11 cellular contexts compared by ENCODE assay signal in genomic region chr9:130893250-130894101, GRCh38. TPM values are rescaled to one million over a fixed set of nuclear protein-coding genes. Genes with fewer than 3 reads are reported as not detected.
DNase-seq lines count a peak whose midpoint lies in the region; ATAC-seq, FAIRE-seq and TF ChIP-seq lines count a peak whose summit lies in the region.
"Had no signal": no experiment of that assay in that cellular context is flagged by ENCODE, and none has a peak within 500 bp of the region (broad histone marks: within the 10 kb centered on the region; RNA-seq: fewer than 3 reads in every experiment).

No MANE protein-coding gene starts in this region.

- H3K36me3 ChIP-seq in H1 (ENCODE audit: control insufficient read depth in 2 of 4, insufficient read depth in 4 of 4, low read length in 3 of 4), result peaks cover 3 to 14% (median 6%) of the 10 kb centered on the region in 4 experiments; a peak in 6 of 8 replicates

- H3K9ac ChIP-seq in H1 (replicated peaks in 1 of 4; ENCODE audit: extremely low read depth in 1 of 4, low read depth in 3 of 4, low read length in 3 of 4), result no peak overlapping the region

- H4K20me1 ChIP-seq in H1 (replicated peaks in 1 of 2; ENCODE audit: control insufficient read depth in 1 of 2, insufficient read depth in 2 of 2, low read length in 2 of 2), result peaks cover 4 to 6% of the 10 kb centered on the region in 2 experiments

- no peak overlapping the region for H3K4ac ChIP-seq in H1 (replicated peaks; ENCODE audit: insufficient read length, low read depth, low read length)

- CTCF ChIA-PET in AG04449 (lab: Yijun Ruan, JAX) (interaction anchor here (0.7 to 2.9 kb wide), 8 partner anchors 8 to 153 kb away, joined by 3 to 11 read pairs (median 4); no protein-coding TSS in a partner anchor), H1 (lab: Charles Lee; ENCODE audit: partially characterized antibody) (interaction anchor here (1.1 to 8.2 kb wide), 18 partner anchors 8 to 213 kb away, joined by 3 to 49 read pairs (median 6); no protein-coding TSS in a partner anchor)

- no peak for FAIRE-seq in H1 (lab: Jason Lieb, UNC)

- no peak overlapping the region for H3K4me2 ChIP-seq in H1 (ENCODE audit: insufficient read depth in 1 of 2, low read depth in 2 of 2, low read length in 2 of 2)

- no peaks in the 10 kb centered on the region for H3K27me3 ChIP-seq in H1 (replicated peaks in 1 of 4; ENCODE audit: control insufficient read depth in 3 of 4, extremely low read depth in 1 of 4, insufficient read depth in 3 of 4, low read length in 3 of 4)

- ATAC-seq in GM21786 (IDR thresholded peaks at IDR 0.05; ENCODE audit: unreplicated experiment), result no peak
- ATAC-seq in GM18505 (IDR thresholded peaks at IDR 0.05; ENCODE audit: unreplicated experiment), result no peak

- no peaks in the 10 kb centered on the region for H3K79me2 ChIP-seq in H1 (ENCODE audit: control insufficient read depth in 1 of 2, insufficient read depth in 2 of 2, low read length in 2 of 2)

- DNase-seq in AG04449 (ENCODE audit: low read depth, low spot score) (no peak), NB4 (ENCODE audit: low read depth) (peak; percentile 89), H1 (ENCODE audit: low read depth in 1 of 2, low spot score in 2 of 2) (no peak), medulla oblongata (ENCODE audit: extremely low spot score) (peak; percentile 60), lower leg skin (ENCODE audit: low spot score in 2 of 2) (no peak)
- no peak for DNase-seq in stimulated activated naive CD4-positive, alpha-beta T cell (lab: John Stamatoyannopoulos, UW)
- DNase-seq: CD4-positive, CD25-positive, alpha-beta regulatory T cell; gastrocnemius medialis had no signal

- intact Hi-C loops in lower leg skin (cut with DNase I; ENCODE audit: low total_unique reads), result no loop called here

- H4K5ac ChIP-seq in H1 (ENCODE audit: insufficient read length, low read depth, low read length), result no peak overlapping the region

- POLR2A ChIA-PET in AG04449 (lab: Yijun Ruan, JAX), result no interaction called here
- POLR2A ChIA-PET in H1 (lab: Charles Lee; ENCODE audit: partially characterized antibody), result interaction anchor here (0.9 to 2.3 kb wide), 4 partner anchors 8 to 203 kb away, joined by 3 to 5 read pairs (median 3); no protein-coding TSS in a partner anchor

- TF ChIP-seq CTCF in AG04449 (IDR thresholded peaks at IDR 0.05; ENCODE audit: insufficient read depth, low read length, missing control alignments) (peak; percentile 24), NB4 (IDR thresholded peaks at IDR 0.05; ENCODE audit: low read depth, low read length) (peak; percentile 10), H1 (IDR thresholded peaks at IDR 0.05; ENCODE audit: control extremely low read depth in 1 of 3, insufficient read depth in 1 of 3, low read depth in 1 of 3, low read length in 3 of 3) (peak in 2 of 3 experiments; percentile 48 to 53; a peak in 3 of 4 replicates), lower leg skin (IDR thresholded peaks at IDR 0.05) (no peak)

- H3K4me1 ChIP-seq in H1 (replicated peaks in 1 of 4; ENCODE audit: control insufficient read depth in 3 of 4, insufficient read depth in 4 of 4, low read length in 3 of 4), result peaks cover 0 to 3% (median 0%) of the 10 kb centered on the region in 4 experiments; a peak in 3 of 7 replicates

- no peak overlapping the region for H2BK15ac ChIP-seq in H1 (ENCODE audit: low read length)

- no peak overlapping the region for H3K18ac ChIP-seq in H1 (ENCODE audit: extremely low read depth, low read length)

- no peak overlapping the region for H2BK5ac ChIP-seq in H1 (ENCODE audit: low read depth, low read length)

- TF ChIP-seq POLR2A in NB4 (IDR thresholded peaks at IDR 0.05; ENCODE audit: extremely low read depth, insufficient read length), result peak; percentile 42
- TF ChIP-seq POLR2A in H1 (IDR thresholded peaks at IDR 0.05; ENCODE audit: control extremely low read depth in 1 of 2, low read depth in 2 of 2, low read length in 2 of 2), result no peak; a peak in 1 of 3 replicates
- no peak for TF ChIP-seq POLR2A in lower leg skin (IDR thresholded peaks at IDR 0.05)
- no peak for TF ChIP-seq POLR2A in GM18505 (IDR thresholded peaks at IDR 0.05; ENCODE audit: borderline replicate concordance, extremely low read depth, insufficient read depth, insufficient read length)

- no peak overlapping the region for H3K27ac ChIP-seq in H1 (ENCODE audit: low read depth, low read length)
- H3K27ac ChIP-seq: gastrocnemius medialis had no signal

- H3K23me2 ChIP-seq in H1 (ENCODE audit: low read depth, low read length), result no peaks in the 10 kb centered on the region

- H3K14ac ChIP-seq in H1 (ENCODE audit: insufficient read length), result no peak overlapping the region

- no peak overlapping the region for H2AK5ac ChIP-seq in H1 (ENCODE audit: low read depth, low read length)

- no peak overlapping the region for H3K56ac ChIP-seq in H1 (replicated peaks; ENCODE audit: insufficient read length, low read depth, low read length)

- H3K79me1 ChIP-seq in H1 (ENCODE audit: low read depth, low read length), result no peaks in the 10 kb centered on the region

- peak; percentile 55 to 70 for TF ChIP-seq RAD21 in H1 (IDR thresholded peaks at IDR 0.05 in 1 of 2, conservative IDR thresholded peaks at IDR 0.05 in 1 of 2; ENCODE audit: low read depth in 2 of 2, low read length in 2 of 2)

- H3K4me3 ChIP-seq in AG04449 (ENCODE audit: low read depth, low read length), result no peak overlapping the region
- peak overlapping the region; percentile 60 for H3K4me3 ChIP-seq in NB4 (ENCODE audit: low read depth, low read length)
- no peak overlapping the region for H3K4me3 ChIP-seq in H1 (ENCODE audit: extremely low read depth in 1 of 4, insufficient read depth in 2 of 4, low read depth in 3 of 4, low read length in 4 of 4)
- no peak overlapping the region for H3K4me3 ChIP-seq in lower leg skin (ENCODE audit: low read depth, poor library complexity, severe bottlenecking)
- H3K4me3 ChIP-seq: gastrocnemius medialis had no signal

- no peak overlapping the region for H2AFZ ChIP-seq in H1 (ENCODE audit: low read length)

- H2BK120ac ChIP-seq in H1 (replicated peaks; ENCODE audit: low read depth, low read length), result no peak overlapping the region

- no peak overlapping the region for H2BK20ac ChIP-seq in H1 (ENCODE audit: low read length)

- H4K8ac ChIP-seq in H1 (ENCODE audit: extremely low read depth, insufficient read depth, low read length), result 0 out of 2 replicates have a peak overlapping the region, but pooled peaks have one; percentile 7

- no peak overlapping the region for H2BK12ac ChIP-seq in H1 (ENCODE audit: low read depth, low read length)

- WGBS in H1 (ENCODE audit: extremely low coverage in 1 of 2, insufficient coverage in 1 of 2, insufficient read length in 1 of 2, insufficient replicate concordance in 2 of 2, low coverage in 1 of 2, low lambda C conversion rate in 2 of 2, missing lambda C conversion rate in 1 of 2), 2 experiments, result 92% methylated on average over 33 of the region's 37 CpGs; no CpG with 5 or more reads in 1 of the 2 experiments
- 69 to 70% methylated on average over 35 to 37 of the region's 37 CpGs for WGBS in lower leg skin, 2 donors

- no peak for TF ChIP-seq EP300 in H1 (IDR thresholded peaks at IDR 0.05; ENCODE audit: borderline replicate concordance in 1 of 2, low read depth in 2 of 2, low read length in 2 of 2)

- H3K9me3 ChIP-seq in H1 (ENCODE audit: insufficient read depth in 2 of 2, low read depth in 1 of 2, low read length in 1 of 2), result no peaks in the 10 kb centered on the region
- H3K9me3 ChIP-seq: gastrocnemius medialis had no signal

- no peak overlapping the region for H4K91ac ChIP-seq in H1 (replicated peaks; ENCODE audit: insufficient read length, low read length)

- no peak overlapping the region for H3K23ac ChIP-seq in H1 (ENCODE audit: insufficient read length)

TF ChIP-seq in H1, 55 proteins besides CTCF, POLR2A, EP300 and RAD21:
- no peak for TF ChIP-seq CHD2 (IDR thresholded peaks at IDR 0.05; ENCODE audit: low read length)
- TF ChIP-seq, protein P1, sequence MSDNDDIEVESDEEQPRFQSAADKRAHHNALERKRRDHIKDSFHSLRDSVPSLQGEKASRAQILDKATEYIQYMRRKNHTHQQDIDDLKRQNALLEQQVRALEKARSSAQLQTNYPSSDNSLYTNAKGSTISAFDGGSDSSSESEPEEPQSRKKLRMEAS (IDR thresholded peaks at IDR 0.05), result 0 out of 2 replicates have a peak, but pooled peaks have one; percentile 14

RNA-seq across cellular contexts. Expression of gene QRFP, which starts 3.1 kb away (rescaled TPM):
- not detected in 2 replicates for total RNA-seq in H1 (2021; fragmentation: NEBNext Ultra II Directional; extraction: Animal tissue kit (Norgen Biotek cat#: 25700))
- not detected in 2 replicates for polyA plus RNA-seq in H1 (2011; rRNA removed)
- not detected for polyA plus RNA-seq in H1 (2011; cell fraction: cytosol; rRNA removed)
- not detected for polyA plus RNA-seq in H1 (2011; cell fraction: nucleus; rRNA removed)
- 0.11 to 0.28 TPM in 2 of 4 replicates, not detected in the others for polyA plus RNA-seq in H1 (2012, experiment 1 of 2)
- 0.73 TPM for polyA plus RNA-seq in H1 (2012, experiment 2 of 2)
- not detected for polyA plus RNA-seq in H1 (2013, experiment 1 of 2)
- not detected for polyA plus RNA-seq in H1 (2013, experiment 2 of 2)
- polyA minus RNA-seq in H1 (2011; rRNA and poly(A)+ RNA removed), result not detected in 2 replicates
- polyA minus RNA-seq in H1 (2011; cell fraction: cytosol; rRNA and poly(A)+ RNA removed), result not detected
- polyA minus RNA-seq in H1 (2011; cell fraction: nucleus; rRNA and poly(A)+ RNA removed), result not detected
- not detected for total RNA-seq in lower leg skin
- total RNA-seq: activated T-helper 2 cell treated with anti-CD3 and anti-CD28 coated beads, Interferon-gamma antibody, Interleukin-2, Interleukin-4, amounts not matched to agents 10 μg/mL and 5 μg/mL and 100 μg/mL, durations not matched to agents 14 hours and 24 hours and 36 hours; CD4-positive, CD25-positive, alpha-beta regulatory T cell; gastrocnemius medialis had no signal
- polyA plus RNA-seq: CD4-positive, CD25-positive, alpha-beta regulatory T cell had no signal

RNA-seq across cellular contexts. Expression of gene FIBCD1, which starts 45.6 kb away (rescaled TPM):
- 5.3 and 6.1 TPM in 2 replicates for total RNA-seq in H1 (2021; fragmentation: NEBNext Ultra II Directional; extraction: Animal tissue kit (Norgen Biotek cat#: 25700))
- polyA plus RNA-seq in H1 (2011; rRNA removed), result 8.8 and 13.2 TPM in 2 replicates
- 5.6 TPM for polyA plus RNA-seq in H1 (2011; cell fraction: cytosol; rRNA removed)
- polyA plus RNA-seq in H1 (2011; cell fraction: nucleus; rRNA removed), result 11.0 TPM
- 3.9 to 10.9 TPM (median 7.8 TPM) in 4 replicates for polyA plus RNA-seq in H1 (2012, experiment 1 of 2)
- polyA plus RNA-seq in H1 (2012, experiment 2 of 2), result 5.2 TPM
- 11.6 TPM for polyA plus RNA-seq in H1 (2013, experiment 1 of 2)
- 10.8 TPM for polyA plus RNA-seq in H1 (2013, experiment 2 of 2)
- 0.66 and 1.2 TPM in 2 replicates for polyA minus RNA-seq in H1 (2011; rRNA and poly(A)+ RNA removed)
- polyA minus RNA-seq in H1 (2011; cell fraction: cytosol; rRNA and poly(A)+ RNA removed), result 2.1 TPM
- polyA minus RNA-seq in H1 (2011; cell fraction: nucleus; rRNA and poly(A)+ RNA removed), result 1.2 TPM
- total RNA-seq in lower leg skin, result under 1 TPM in 2 of 4 donors, not detected in 2; 0.17 to 0.42 TPM
- total RNA-seq: activated T-helper 2 cell treated with anti-CD3 and anti-CD28 coated beads, Interferon-gamma antibody, Interleukin-2, Interleukin-4, amounts not matched to agents 10 μg/mL and 5 μg/mL and 100 μg/mL, durations not matched to agents 14 hours and 24 hours and 36 hours; CD4-positive, CD25-positive, alpha-beta regulatory T cell; gastrocnemius medialis had no signal
- polyA plus RNA-seq: CD4-positive, CD25-positive, alpha-beta regulatory T cell had no signal

RNA-seq across cellular contexts. Expression of gene ABL1, which starts 58.4 kb away (rescaled TPM):
- 104 and 110 TPM in 2 replicates for total RNA-seq in H1 (2021; fragmentation: NEBNext Ultra II Directional; extraction: Animal tissue kit (Norgen Biotek cat#: 25700))
- 35.3 and 50.0 TPM in 2 replicates for polyA plus RNA-seq in H1 (2011; rRNA removed)
- polyA plus RNA-seq in H1 (2011; cell fraction: cytosol; rRNA removed), result 41.4 TPM
- polyA plus RNA-seq in H1 (2011; cell fraction: nucleus; rRNA removed), result 52.8 TPM
- polyA plus RNA-seq in H1 (2012, experiment 1 of 2), result 55.9 to 65.2 TPM (median 59.1 TPM) in 4 replicates
- 58.6 TPM for polyA plus RNA-seq in H1 (2012, experiment 2 of 2)
- 42.6 TPM for polyA plus RNA-seq in H1 (2013, experiment 1 of 2)
- 43.7 TPM for polyA plus RNA-seq in H1 (2013, experiment 2 of 2)
- 78.2 and 79.9 TPM in 2 replicates for polyA minus RNA-seq in H1 (2011; rRNA and poly(A)+ RNA removed)
- 59.2 TPM for polyA minus RNA-seq in H1 (2011; cell fraction: cytosol; rRNA and poly(A)+ RNA removed)
- 41.2 TPM for polyA minus RNA-seq in H1 (2011; cell fraction: nucleus; rRNA and poly(A)+ RNA removed)
- 10 to 100 TPM; 21.2 to 47.2 (median 34.3) TPM for total RNA-seq in lower leg skin

Comparison
In these comparisons a context has a peak if more than half of its experiments do, and no peak if none do; other contexts are left out.
1. DNase-seq: peak in NB4 (single experiment) and medulla oblongata (single experiment); none in AG04449 (single experiment), H1 (0 of 2), lower leg skin (0 of 2) and stimulated activated naive CD4-positive, alpha-beta T cell (0 of 6).
2. CTCF ChIP-seq: peak in AG04449 (single experiment), NB4 (single experiment) and H1 (2 of 3); none in lower leg skin (0 of 3).